In genomic region chr15:25368855-25369254, GRCh38 we compare ENCODE assay signal across 16 cellular contexts.
"Had no signal": no experiment of that assay in that cellular context is flagged by ENCODE, and none has a peak within 500 bp of the region (broad histone marks: within the 10 kb centered on the region; RNA-seq: fewer than 3 reads in every experiment).

No MANE protein-coding gene starts in this region.

- H3K9me3 ChIP-seq: lower lobe of right lung, right lobe of liver, tibial nerve had no signal

- H3K27ac Mint-ChIP-seq: activated CD4-positive, alpha-beta memory T cell treated with anti-CD3 and anti-CD28 coated beads for 36 hours; dendritic cell treated with granulocyte-macrophage colony-stimulating factor and Interleukin-4, amounts not matched to agents 40 ng/mL and 50 ng/mL, for 4 days had no signal

- DNase-seq: activated CD4-positive, alpha-beta memory T cell treated with anti-CD3 and anti-CD28 coated beads for 36 hours; activated CD4-positive, alpha-beta T cell treated with anti-CD3 and anti-CD28 coated beads for 1 hour; activated T-cell treated with anti-CD3 and anti-CD28 coated beads, Interleukin-2, amount 50 U/mL, for 48 hours; effector memory CD8-positive, alpha-beta T cell; left cardiac atrium; lower lobe of right lung; natural killer cell; right lobe of liver; stimulated activated CD4-positive, alpha-beta T cell treated with anti-CD3 and anti-CD28 coated beads, Interleukin-2, amount 100 ng/mL, for 24 hours; stimulated activated naive B cell treated with anti-CD40 and anti-IgM and Interleukin-4, amounts not matched to agents 10 μg/mL and 1 μg/mL and 100 μg/mL, for 72 hours had no signal

- H3K9me3 Mint-ChIP-seq: activated CD4-positive, alpha-beta memory T cell treated with anti-CD3 and anti-CD28 coated beads for 36 hours; central memory CD8-positive, alpha-beta T cell; dendritic cell treated with granulocyte-macrophage colony-stimulating factor and Interleukin-4, amounts not matched to agents 40 ng/mL and 50 ng/mL, for 4 days; effector memory CD8-positive, alpha-beta T cell; natural killer cell; stimulated activated naive B cell treated with anti-CD40 and anti-IgM and Interleukin-4, amounts not matched to agents 10 μg/mL and 1 μg/mL and 100 μg/mL, for 72 hours had no signal

- H3K4me2 ChIP-seq: hepatocyte had no signal

- H3K4me3 ChIP-seq: hepatocyte, lower lobe of right lung, right lobe of liver, tibial nerve had no signal

- ATAC-seq: effector memory CD8-positive, alpha-beta T cell; left cardiac atrium; lower lobe of right lung; natural killer cell; right lobe of liver; stimulated activated naive B cell treated with anti-CD40 and anti-IgM and Interleukin-4, amounts not matched to agents 10 μg/mL and 1 μg/mL and 100 μg/mL, for 72 hours had no signal

- H3K4me3 Mint-ChIP-seq: activated CD4-positive, alpha-beta memory T cell treated with anti-CD3 and anti-CD28 coated beads for 36 hours; brain; central memory CD8-positive, alpha-beta T cell; dendritic cell treated with granulocyte-macrophage colony-stimulating factor and Interleukin-4, amounts not matched to agents 40 ng/mL and 50 ng/mL, for 4 days; effector memory CD8-positive, alpha-beta T cell; natural killer cell; stimulated activated naive B cell treated with anti-CD40 and anti-IgM and Interleukin-4, amounts not matched to agents 10 μg/mL and 1 μg/mL and 100 μg/mL, for 72 hours had no signal

- H3K27me3 Mint-ChIP-seq: activated CD4-positive, alpha-beta memory T cell treated with anti-CD3 and anti-CD28 coated beads for 36 hours; brain; central memory CD8-positive, alpha-beta T cell; dendritic cell treated with granulocyte-macrophage colony-stimulating factor and Interleukin-4, amounts not matched to agents 40 ng/mL and 50 ng/mL, for 4 days; effector memory CD8-positive, alpha-beta T cell; stimulated activated naive B cell treated with anti-CD40 and anti-IgM and Interleukin-4, amounts not matched to agents 10 μg/mL and 1 μg/mL and 100 μg/mL, for 72 hours had no signal

- H3K27ac ChIP-seq: epithelial cell of prostate, hepatocyte, lower lobe of right lung, right lobe of liver, tibial nerve had no signal

- H3K27me3 ChIP-seq: hepatocyte, right lobe of liver, tibial nerve had no signal

- H2AFZ ChIP-seq: hepatocyte had no signal
